Comparison of ENCODE assay signal across 2 cellular contexts in the genomic region with DNA sequence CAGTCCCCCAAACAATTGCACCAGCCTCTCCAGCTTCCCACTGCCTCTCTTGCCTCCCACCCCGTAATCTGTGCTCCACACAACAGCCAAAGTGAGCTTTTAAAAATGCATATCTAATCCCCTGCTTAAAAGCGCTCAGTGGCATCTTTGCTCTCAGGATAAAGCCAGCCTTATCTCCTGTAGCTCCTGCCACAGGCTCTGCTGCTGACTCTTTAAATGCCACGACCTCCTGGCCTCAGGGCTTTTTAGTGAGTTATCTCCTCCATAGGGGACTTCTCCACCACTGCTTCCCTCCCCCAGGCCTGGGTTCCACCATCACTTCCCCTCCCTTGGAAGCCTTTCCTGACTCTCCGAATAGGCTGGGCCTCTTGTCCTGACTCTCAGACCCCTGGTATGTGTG.
TF ChIP-seq lines count a peak whose summit lies in the region.

No MANE protein-coding gene starts in this region.

TF ChIP-seq in K562, 482 proteins besides CTCF, POLR2A, EP300 and RAD21 (continued from another document and continues in another):
- peak; percentile 25; the same call in 1 of the 2 replicates for TF ChIP-seq JUND (IDR thresholded peaks at IDR 0.05; ENCODE audit: borderline replicate concordance, low read depth, low read length)
- no peak; the same call in 2 of the 3 replicates for TF ChIP-seq JUND (tag; IDR thresholded peaks at IDR 0.05; ENCODE audit: borderline replicate concordance, low read depth, low read length)
- TF ChIP-seq, protein P1, sequence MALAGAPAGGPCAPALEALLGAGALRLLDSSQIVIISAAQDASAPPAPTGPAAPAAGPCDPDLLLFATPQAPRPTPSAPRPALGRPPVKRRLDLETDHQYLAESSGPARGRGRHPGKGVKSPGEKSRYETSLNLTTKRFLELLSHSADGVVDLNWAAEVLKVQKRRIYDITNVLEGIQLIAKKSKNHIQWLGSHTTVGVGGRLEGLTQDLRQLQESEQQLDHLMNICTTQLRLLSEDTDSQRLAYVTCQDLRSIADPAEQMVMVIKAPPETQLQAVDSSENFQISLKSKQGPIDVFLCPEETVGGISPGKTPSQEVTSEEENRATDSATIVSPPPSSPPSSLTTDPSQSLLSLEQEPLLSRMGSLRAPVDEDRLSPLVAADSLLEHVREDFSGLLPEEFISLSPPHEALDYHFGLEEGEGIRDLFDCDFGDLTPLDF (CRISPR knock-in tag; IDR thresholded peaks at IDR 0.05) = no peak
- TF ChIP-seq ZNF764 (CRISPR knock-in tag; IDR thresholded peaks at IDR 0.05; ENCODE audit: low read depth) = no peak
- TF ChIP-seq DIDO1 (tag; IDR thresholded peaks at IDR 0.05; ENCODE audit: low read depth) = no peak
- peak; percentile 83 for TF ChIP-seq SMARCA4 (IDR thresholded peaks at IDR 0.05)
- no peak for TF ChIP-seq FOXP4 (CRISPR knock-in tag; IDR thresholded peaks at IDR 0.05; ENCODE audit: borderline replicate concordance)
- TF ChIP-seq ILK (tag; IDR thresholded peaks at IDR 0.05; ENCODE audit: borderline replicate concordance, low read depth) = no peak
- TF ChIP-seq ZNF3 (CRISPR knock-in tag; IDR thresholded peaks at IDR 0.05) = no peak
- TF ChIP-seq MTA1 (IDR thresholded peaks at IDR 0.05; ENCODE audit: borderline replicate concordance) = 0 out of 2 replicates have a peak, but pooled peaks have one; percentile 50
- no peak for TF ChIP-seq AFF4 (CRISPR knock-in tag; IDR thresholded peaks at IDR 0.05)
- no peak for TF ChIP-seq ARID3A (IDR thresholded peaks at IDR 0.05; ENCODE audit: borderline replicate concordance, low read depth, low read length)
- no peak for TF ChIP-seq ZNF57 (CRISPR knock-in tag; IDR thresholded peaks at IDR 0.05)
- no peak for TF ChIP-seq ZNF282 (CRISPR knock-in tag; IDR thresholded peaks at IDR 0.05)
- TF ChIP-seq SRSF9 (IDR thresholded peaks at IDR 0.05; ENCODE audit: borderline replicate concordance, low read depth, low read length) = no peak
- no peak for TF ChIP-seq ZNF445 (CRISPR knock-in tag; IDR thresholded peaks at IDR 0.05; ENCODE audit: low read depth)
- no peak for TF ChIP-seq BDP1 (IDR thresholded peaks at IDR 0.05; ENCODE audit: insufficient read depth, insufficient read length)
- TF ChIP-seq STAT5B (CRISPR knock-in tag; IDR thresholded peaks at IDR 0.05) = no peak
- peak; percentile 45; the same call in 1 of the 2 replicates for TF ChIP-seq NCOA1 (IDR thresholded peaks at IDR 0.05; ENCODE audit: low read depth)
- no peak for TF ChIP-seq BMI1 (IDR thresholded peaks at IDR 0.05; ENCODE audit: low read length)
- TF ChIP-seq MCM3 (IDR thresholded peaks at IDR 0.05) = no peak
- TF ChIP-seq OTX1 (CRISPR knock-in tag; IDR thresholded peaks at IDR 0.05) = no peak
- no peak for TF ChIP-seq ZNF121 (CRISPR knock-in tag; conservative IDR thresholded peaks at IDR 0.05)
- peak; percentile 98 for TF ChIP-seq TEAD4 (IDR thresholded peaks at IDR 0.05; ENCODE audit: low read length)
- no peak for TF ChIP-seq TEAD4 (CRISPR knock-in tag; IDR thresholded peaks at IDR 0.05; ENCODE audit: borderline replicate concordance)

TF ChIP-seq in GM23338, 12 proteins besides CTCF, POLR2A, EP300 and RAD21 (continued from another document):
- TF ChIP-seq POLR2AphosphoS5 (IDR thresholded peaks at IDR 0.05; ENCODE audit: low read depth) = no peak
- TF ChIP-seq, protein P2, sequence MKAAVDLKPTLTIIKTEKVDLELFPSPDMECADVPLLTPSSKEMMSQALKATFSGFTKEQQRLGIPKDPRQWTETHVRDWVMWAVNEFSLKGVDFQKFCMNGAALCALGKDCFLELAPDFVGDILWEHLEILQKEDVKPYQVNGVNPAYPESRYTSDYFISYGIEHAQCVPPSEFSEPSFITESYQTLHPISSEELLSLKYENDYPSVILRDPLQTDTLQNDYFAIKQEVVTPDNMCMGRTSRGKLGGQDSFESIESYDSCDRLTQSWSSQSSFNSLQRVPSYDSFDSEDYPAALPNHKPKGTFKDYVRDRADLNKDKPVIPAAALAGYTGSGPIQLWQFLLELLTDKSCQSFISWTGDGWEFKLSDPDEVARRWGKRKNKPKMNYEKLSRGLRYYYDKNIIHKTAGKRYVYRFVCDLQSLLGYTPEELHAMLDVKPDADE (IDR thresholded peaks at IDR 0.05) = no peak
- TF ChIP-seq, protein P3, sequence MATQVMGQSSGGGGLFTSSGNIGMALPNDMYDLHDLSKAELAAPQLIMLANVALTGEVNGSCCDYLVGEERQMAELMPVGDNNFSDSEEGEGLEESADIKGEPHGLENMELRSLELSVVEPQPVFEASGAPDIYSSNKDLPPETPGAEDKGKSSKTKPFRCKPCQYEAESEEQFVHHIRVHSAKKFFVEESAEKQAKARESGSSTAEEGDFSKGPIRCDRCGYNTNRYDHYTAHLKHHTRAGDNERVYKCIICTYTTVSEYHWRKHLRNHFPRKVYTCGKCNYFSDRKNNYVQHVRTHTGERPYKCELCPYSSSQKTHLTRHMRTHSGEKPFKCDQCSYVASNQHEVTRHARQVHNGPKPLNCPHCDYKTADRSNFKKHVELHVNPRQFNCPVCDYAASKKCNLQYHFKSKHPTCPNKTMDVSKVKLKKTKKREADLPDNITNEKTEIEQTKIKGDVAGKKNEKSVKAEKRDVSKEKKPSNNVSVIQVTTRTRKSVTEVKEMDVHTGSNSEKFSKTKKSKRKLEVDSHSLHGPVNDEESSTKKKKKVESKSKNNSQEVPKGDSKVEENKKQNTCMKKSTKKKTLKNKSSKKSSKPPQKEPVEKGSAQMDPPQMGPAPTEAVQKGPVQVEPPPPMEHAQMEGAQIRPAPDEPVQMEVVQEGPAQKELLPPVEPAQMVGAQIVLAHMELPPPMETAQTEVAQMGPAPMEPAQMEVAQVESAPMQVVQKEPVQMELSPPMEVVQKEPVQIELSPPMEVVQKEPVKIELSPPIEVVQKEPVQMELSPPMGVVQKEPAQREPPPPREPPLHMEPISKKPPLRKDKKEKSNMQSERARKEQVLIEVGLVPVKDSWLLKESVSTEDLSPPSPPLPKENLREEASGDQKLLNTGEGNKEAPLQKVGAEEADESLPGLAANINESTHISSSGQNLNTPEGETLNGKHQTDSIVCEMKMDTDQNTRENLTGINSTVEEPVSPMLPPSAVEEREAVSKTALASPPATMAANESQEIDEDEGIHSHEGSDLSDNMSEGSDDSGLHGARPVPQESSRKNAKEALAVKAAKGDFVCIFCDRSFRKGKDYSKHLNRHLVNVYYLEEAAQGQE (IDR thresholded peaks at IDR 0.05; ENCODE audit: unreplicated experiment) = no peak
- TF ChIP-seq ZNF462 (CRISPR knock-in tag; IDR thresholded peaks at IDR 0.05) = no peak
- no peak for TF ChIP-seq ZNF331 (CRISPR knock-in tag; IDR thresholded peaks at IDR 0.05; ENCODE audit: low read depth)
- TF ChIP-seq ZNF114 (CRISPR knock-in tag; IDR thresholded peaks at IDR 0.05) = no peak
TF ChIP-seq in GM23338: peak in this region for 0.
